ENCODE assay signal across 16 cellular contexts in the genomic region with DNA sequence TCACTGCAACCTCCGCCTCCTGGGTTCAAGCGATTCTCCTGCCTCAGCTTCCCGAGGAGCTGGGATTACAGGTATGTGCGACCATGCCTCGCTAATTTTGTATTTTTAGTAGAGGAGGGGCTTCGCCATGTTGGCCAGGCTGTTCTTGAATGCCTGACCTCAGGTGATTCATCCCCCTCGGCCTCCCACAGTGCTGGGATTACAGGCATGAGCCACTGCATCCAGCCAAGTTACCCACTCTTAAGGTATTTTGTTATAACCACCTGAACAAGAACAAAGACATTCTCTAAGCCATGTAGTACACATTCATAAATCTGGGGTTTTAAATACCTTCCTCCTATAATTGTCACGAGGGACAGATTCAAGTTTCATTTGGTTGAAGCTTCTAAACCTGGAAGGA. TPM values are rescaled to one million over a fixed set of nuclear protein-coding genes. Genes with fewer than 3 reads are reported as not detected.
"Had no signal": no experiment of that assay in that cellular context is flagged by ENCODE, and none has a peak within 500 bp of the region (broad histone marks: within the 10 kb centered on the region; RNA-seq: fewer than 3 reads in every experiment).

No MANE protein-coding gene starts in this region.

- H3K4me1 ChIP-seq: esophagus muscularis mucosa, upper lobe of right lung had no signal

- H3K27me3 ChIP-seq: cardiac muscle cell, esophagus muscularis mucosa had no signal

- H3K27ac ChIP-seq: cardiac muscle cell, esophagus muscularis mucosa, upper lobe of right lung had no signal

- FAIRE-seq: keratinocyte had no signal

- H3K9me3 ChIP-seq: esophagus muscularis mucosa, upper lobe of right lung had no signal

- H3K36me3 ChIP-seq: cardiac muscle cell, esophagus muscularis mucosa, upper lobe of right lung had no signal

- H3K4me3 ChIP-seq: cardiac muscle cell, esophagus muscularis mucosa, upper lobe of right lung had no signal

- DNase-seq: activated CD4-positive, alpha-beta T cell treated with anti-CD3 and anti-CD28 coated beads, Interleukin-2, amount 50 U/mL, for 48 hours; activated naive CD4-positive, alpha-beta T cell treated with Interleukin-2 at 50 U/mL for 16 hours; aorta; hippocampal formation; nephron progenitor cell; stimulated activated naive CD8-positive, alpha-beta T cell treated with anti-CD3 and anti-CD28 coated beads, Interleukin-15, amount 100 ng/mL, for 72 hours; T-helper 9 cell; upper lobe of right lung had no signal

- ATAC-seq: activated T-helper 17 cell treated with anti-CD3 and anti-CD28 coated beads, Interleukin-2, amount 50 U/mL, for 72 hours; sciatic nerve; stimulated activated naive CD8-positive, alpha-beta T cell treated with anti-CD3 and anti-CD28 coated beads, Interleukin-15, amount 100 ng/mL, for 72 hours had no signal

RNA-seq across cellular contexts. Expression of a gene that starts 18.4 kb away (rescaled TPM):
- total RNA-seq: activated T-helper 17 cell treated with anti-CD3 and anti-CD28 coated beads, Interleukin-2, amount 50 U/mL, for 72 hours had no signal

RNA-seq across cellular contexts. Expression of a gene that starts 59.1 kb away (rescaled TPM):
- total RNA-seq: activated T-helper 17 cell treated with anti-CD3 and anti-CD28 coated beads, Interleukin-2, amount 50 U/mL, for 72 hours; aorta; esophagus muscularis mucosa; mesenteric fat pad; osteoblast; pulmonary artery endothelial cell; upper lobe of right lung had no signal
- polyA plus RNA-seq: cardiac muscle cell had no signal
